ENCODE assay signal across 15 cellular contexts in the genomic region with DNA sequence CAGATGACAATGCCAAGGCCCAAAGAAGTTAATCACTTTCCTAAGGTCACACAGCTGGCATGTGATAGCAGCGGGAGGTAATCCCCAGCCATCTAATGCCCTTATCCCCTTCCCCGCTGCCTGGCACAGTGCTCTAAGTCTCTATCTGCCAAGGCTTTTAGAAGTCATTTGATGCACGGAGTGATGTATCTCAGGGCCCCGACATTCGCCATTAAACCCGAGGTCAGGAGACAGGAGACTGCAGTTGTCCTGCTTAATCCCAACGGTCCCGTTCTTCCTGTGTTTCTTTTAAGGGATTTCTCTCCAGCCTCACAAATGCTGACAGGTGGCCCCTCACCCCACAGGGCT.
DNase-seq lines count a peak whose midpoint lies in the region; ATAC-seq and TF ChIP-seq lines count a peak whose summit lies in the region.
"Had no signal": no experiment of that assay in that cellular context is flagged by ENCODE, and none has a peak within 500 bp of the region (broad histone marks: within the 10 kb centered on the region; RNA-seq: fewer than 3 reads in every experiment).

No MANE protein-coding gene starts in this region.

- no peaks in the 10 kb centered on the region for H3K4me1 ChIP-seq in CD8-positive, alpha-beta T cell (ENCODE audit: insufficient read depth, low read length)
- H3K4me1 ChIP-seq in transverse colon: no peaks in the 10 kb centered on the region
- H3K4me1 ChIP-seq: BE2C, Caco-2 had no signal

- H3K27ac ChIP-seq in CD8-positive, alpha-beta T cell (ENCODE audit: low read depth, low read length): no peak overlapping the region
- H3K27ac ChIP-seq in transverse colon: peak overlapping the region in 1 of 4 donors; percentile 6

- WGBS in transverse colon (ENCODE audit: low coverage in 1 of 2), 2 donors: 74 to 80% methylated on average over 6 to 8 of the region's 8 CpGs

- intact Hi-C loops in CD8-positive, alpha-beta T cell (cut with DNase I, micrococcal nuclease): no loop called here
- intact Hi-C loops in dendritic cell treated with granulocyte-macrophage colony-stimulating factor and Interleukin-4, amounts not matched to agents 40 ng/mL and 50 ng/mL, for 4 days (cut with micrococcal nuclease): no loop called here
- intact Hi-C loops in transverse colon (cut with DNase I; ENCODE audit: low total_unique reads): no loop called here

- in situ Hi-C loops in transverse colon (cut with MboI; ENCODE audit: low pct_ligation_motif_present in 1 of 4, low pct_unique_long_range_greater_than_20kb in 1 of 4, low sequenced_read_pairs in 3 of 4): no loop called here

- peaks cover 36% of the 10 kb centered on the region for H3K4me1 Mint-ChIP-seq in CD8-positive, alpha-beta T cell (ENCODE audit: low read depth)
- H3K4me1 Mint-ChIP-seq in dendritic cell treated with granulocyte-macrophage colony-stimulating factor and Interleukin-4, amounts not matched to agents 40 ng/mL and 50 ng/mL, for 4 days (ENCODE audit: low read depth): peaks cover 72% of the 10 kb centered on the region
- peaks cover 68 to 74% of the 10 kb centered on the region in 2 donors for H3K4me1 Mint-ChIP-seq in natural killer cell treated with Interleukin-12 subunit alpha and Interleukin-12 subunit beta and Interleukin-15 and Interleukin-18, amount 100 ng/mL, for 72 hours (ENCODE audit: low read depth in 2 of 2)

- no peaks in the 10 kb centered on the region for H3K36me3 ChIP-seq in CD8-positive, alpha-beta T cell (ENCODE audit: insufficient read depth, low read length)
- no peaks in the 10 kb centered on the region for H3K36me3 ChIP-seq in transverse colon
- H3K36me3 ChIP-seq: BE2C had no signal

- no peak for TF ChIP-seq EP300 in transverse colon (IDR thresholded peaks at IDR 0.05; ENCODE audit: low read depth)

- no peaks in the 10 kb centered on the region for H3K27me3 Mint-ChIP-seq in CD8-positive, alpha-beta T cell (ENCODE audit: low read depth)
- no peaks in the 10 kb centered on the region for H3K27me3 Mint-ChIP-seq in dendritic cell treated with granulocyte-macrophage colony-stimulating factor and Interleukin-4, amounts not matched to agents 40 ng/mL and 50 ng/mL, for 4 days
- H3K27me3 Mint-ChIP-seq in natural killer cell treated with Interleukin-12 subunit alpha and Interleukin-12 subunit beta and Interleukin-15 and Interleukin-18, amount 100 ng/mL, for 72 hours: no peaks in the 10 kb centered on the region

- H3K4me3 Mint-ChIP-seq in CD8-positive, alpha-beta T cell: no peak overlapping the region
- H3K4me3 Mint-ChIP-seq in dendritic cell treated with granulocyte-macrophage colony-stimulating factor and Interleukin-4, amounts not matched to agents 40 ng/mL and 50 ng/mL, for 4 days: no peak overlapping the region
- no peak overlapping the region for H3K4me3 Mint-ChIP-seq in natural killer cell treated with Interleukin-12 subunit alpha and Interleukin-12 subunit beta and Interleukin-15 and Interleukin-18, amount 100 ng/mL, for 72 hours
- H3K4me3 Mint-ChIP-seq: H9 had no signal

- CTCF ChIA-PET in CD8-positive, alpha-beta T cell (lab: Charles Lee): interaction anchor here (1.6 kb wide), 1 partner anchor 11 kb away, joined by 5 read pairs; no protein-coding TSS in a partner anchor

- H3K27ac Mint-ChIP-seq in CD8-positive, alpha-beta T cell: peak overlapping the region; percentile 32
- peak overlapping the region; percentile 74 for H3K27ac Mint-ChIP-seq in dendritic cell treated with granulocyte-macrophage colony-stimulating factor and Interleukin-4, amounts not matched to agents 40 ng/mL and 50 ng/mL, for 4 days
- H3K27ac Mint-ChIP-seq in natural killer cell treated with Interleukin-12 subunit alpha and Interleukin-12 subunit beta and Interleukin-15 and Interleukin-18, amount 100 ng/mL, for 72 hours: peak overlapping the region; percentile 24 to 89

- no peak for DNase-seq in CD8-positive, alpha-beta T cell
- DNase-seq in NCI-H524 (lab: John Stamatoyannopoulos, UW): peak; percentile 86 to 87
- DNase-seq in natural killer cell treated with Interleukin-12 subunit alpha and Interleukin-12 subunit beta and Interleukin-15 and Interleukin-18, amount 100 ng/mL, for 72 hours (ENCODE audit: low spot score): peak; percentile 18
- DNase-seq in NCI-H146 (lab: John Stamatoyannopoulos, UW): no peak
- DNase-seq in islet precursor cell: no peak
- DNase-seq in globus pallidus (ENCODE audit: low spot score): no peak
- DNase-seq in transverse colon: no peak
- DNase-seq: BE2C, Caco-2, H9, IMR-90, NCI-H1930, NCI-H526 treated with DMSO at 0.1 percent for 48 hours had no signal

- H3K36me3 Mint-ChIP-seq in CD8-positive, alpha-beta T cell: peaks cover 10% of the 10 kb centered on the region
- peaks cover 72% of the 10 kb centered on the region for H3K36me3 Mint-ChIP-seq in dendritic cell treated with granulocyte-macrophage colony-stimulating factor and Interleukin-4, amounts not matched to agents 40 ng/mL and 50 ng/mL, for 4 days (ENCODE audit: low read depth)
- H3K36me3 Mint-ChIP-seq in natural killer cell treated with Interleukin-12 subunit alpha and Interleukin-12 subunit beta and Interleukin-15 and Interleukin-18, amount 100 ng/mL, for 72 hours: no peaks in the 10 kb centered on the region

- TF ChIP-seq CTCF in CD8-positive, alpha-beta T cell (IDR thresholded peaks at IDR 0.05): no peak
- no peak for TF ChIP-seq CTCF in transverse colon (IDR thresholded peaks at IDR 0.05)

- no peaks in the 10 kb centered on the region for H3K27me3 ChIP-seq in CD8-positive, alpha-beta T cell (ENCODE audit: insufficient read depth, low read length)
- H3K27me3 ChIP-seq in transverse colon: no peaks in the 10 kb centered on the region
- H3K27me3 ChIP-seq: BE2C had no signal

- POLR2A ChIA-PET in CD8-positive, alpha-beta T cell (lab: Charles Lee): interaction anchor here (0.9 kb wide), 1 partner anchor 18 kb away, joined by 3 read pairs; no protein-coding TSS in a partner anchor

- no peaks in the 10 kb centered on the region for H3K9me3 Mint-ChIP-seq in CD8-positive, alpha-beta T cell
- no peaks in the 10 kb centered on the region for H3K9me3 Mint-ChIP-seq in dendritic cell treated with granulocyte-macrophage colony-stimulating factor and Interleukin-4, amounts not matched to agents 40 ng/mL and 50 ng/mL, for 4 days
- H3K9me3 Mint-ChIP-seq in natural killer cell treated with Interleukin-12 subunit alpha and Interleukin-12 subunit beta and Interleukin-15 and Interleukin-18, amount 100 ng/mL, for 72 hours: no peaks in the 10 kb centered on the region
- H3K9me3 Mint-ChIP-seq: H9 had no signal

- H3K9me3 ChIP-seq in CD8-positive, alpha-beta T cell (ENCODE audit: low read length): no peaks in the 10 kb centered on the region
- no peaks in the 10 kb centered on the region for H3K9me3 ChIP-seq in transverse colon
- H3K9me3 ChIP-seq: BE2C, Caco-2 had no signal

- no peak overlapping the region for H3K4me3 ChIP-seq in CD8-positive, alpha-beta T cell (ENCODE audit: low read depth, low read length)
- H3K4me3 ChIP-seq in transverse colon: no peak overlapping the region

- no peak for TF ChIP-seq POLR2A in transverse colon (IDR thresholded peaks at IDR 0.05)

- ATAC-seq in CD8-positive, alpha-beta T cell: no peak
- ATAC-seq in natural killer cell treated with Interleukin-12 subunit alpha and Interleukin-12 subunit beta and Interleukin-15 and Interleukin-18, amount 100 ng/mL, for 72 hours: no peak
- ATAC-seq: SK-N-SH treated with all-trans-retinoic acid at 6 μM for 48 hours had no signal

Comparison
In these comparisons a context has a peak if more than half of its experiments do, and no peak if none do; other contexts are left out.
1. DNase-seq: peak in NCI-H524 (2 of 2) and natural killer cell treated with Interleukin-12 subunit alpha and Interleukin-12 subunit beta and Interleukin-15 and Interleukin-18, amount 100 ng/mL, for 72 hours (single experiment); none in CD8-positive, alpha-beta T cell (0 of 7), NCI-H146 (single experiment), islet precursor cell (single experiment), globus pallidus (single experiment) and transverse colon (single experiment).
2. Peak in every context shown above with its lines, with median percentiles within 50 percentile points of each other: H3K27ac Mint-ChIP-seq.